ENCODE assay signal across 15 cellular contexts in the genomic region with DNA sequence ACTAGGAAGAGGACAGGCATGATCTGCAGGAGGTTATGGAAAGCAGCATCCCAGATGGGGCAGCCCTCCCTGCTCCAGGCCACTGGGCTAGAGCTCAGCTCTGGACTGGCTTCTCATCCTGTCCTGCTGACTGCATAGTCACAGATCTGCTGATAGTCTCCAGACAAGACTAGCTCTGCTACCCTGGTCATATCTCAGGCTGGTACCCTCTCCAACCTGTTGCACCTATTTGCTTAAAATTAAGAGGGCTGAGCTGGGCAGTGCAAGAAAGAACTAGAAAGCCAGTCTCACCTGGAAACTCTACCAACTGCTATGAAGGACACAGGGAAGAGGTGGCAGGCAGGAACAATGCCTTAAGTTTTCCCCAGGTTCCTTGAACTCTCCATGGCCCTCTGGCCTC. TPM values are rescaled to one million over a fixed set of nuclear protein-coding genes. Genes with fewer than 3 reads are reported as not detected.
DNase-seq lines count a peak whose midpoint lies in the region; ATAC-seq and TF ChIP-seq lines count a peak whose summit lies in the region.
"Had no signal": no experiment of that assay in that cellular context is flagged by ENCODE, and none has a peak within 500 bp of the region (broad histone marks: within the 10 kb centered on the region; RNA-seq: fewer than 3 reads in every experiment).

No MANE protein-coding gene starts in this region.

- POLR2A ChIA-PET in MCF 10A (lab: Yijun Ruan, JAX): interaction anchor here (1.1 to 2.7 kb wide), 4 partner anchors 10 to 40 kb away, joined by 3 to 8 read pairs (median 5); no protein-coding TSS in a partner anchor

- no TSS peak for BruUV-seq in MCF 10A (replicated peaks; lab: Mats Ljungman, UMichigan)

- no peaks in the 10 kb centered on the region for H3K36me3 ChIP-seq in breast epithelium
- H3K36me3 ChIP-seq in transverse colon: no peaks in the 10 kb centered on the region
- H3K36me3 ChIP-seq: right lobe of liver had no signal

- no peaks in the 10 kb centered on the region for H3K9me3 Mint-ChIP-seq in MCF 10A (ENCODE audit: unreplicated experiment)
- H3K9me3 Mint-ChIP-seq in activated naive CD8-positive, alpha-beta T cell treated with anti-CD3 and anti-CD28 coated beads, Interleukin-2, amount 50 U/mL, for 24 hours: no peaks in the 10 kb centered on the region
- no peaks in the 10 kb centered on the region for H3K9me3 Mint-ChIP-seq in natural killer cell treated with Interleukin-12 subunit alpha and Interleukin-12 subunit beta and Interleukin-15 and Interleukin-18, amount 100 ng/mL, for 72 hours
- H3K9me3 Mint-ChIP-seq: GM23338 had no signal

- H3K9me3 ChIP-seq in breast epithelium (no peaks in the 10 kb centered on the region), transverse colon (no peaks in the 10 kb centered on the region)
- H3K9me3 ChIP-seq: heart left ventricle, right lobe of liver, SJSA1 had no signal

- no peak overlapping the region for H3K4me3 Mint-ChIP-seq in MCF 10A (ENCODE audit: unreplicated experiment)
- no peak overlapping the region for H3K4me3 Mint-ChIP-seq in activated naive CD8-positive, alpha-beta T cell treated with anti-CD3 and anti-CD28 coated beads, Interleukin-2, amount 50 U/mL, for 24 hours
- no peak overlapping the region for H3K4me3 Mint-ChIP-seq in natural killer cell treated with Interleukin-12 subunit alpha and Interleukin-12 subunit beta and Interleukin-15 and Interleukin-18, amount 100 ng/mL, for 72 hours
- H3K4me3 Mint-ChIP-seq: GM23338 had no signal

- no peak for TF ChIP-seq EP300 in transverse colon (IDR thresholded peaks at IDR 0.05; ENCODE audit: low read depth)

- CTCF ChIA-PET in MCF 10A (lab: Yijun Ruan, JAX): interaction anchor here (0.5 to 1.4 kb wide), 4 partner anchors 14 to 222 kb away, joined by 3 to 4 read pairs (median 4); no protein-coding TSS in a partner anchor

- peaks cover 1% of the 10 kb centered on the region for H3K36me3 Mint-ChIP-seq in MCF 10A (ENCODE audit: insufficient read depth, unreplicated experiment)
- H3K36me3 Mint-ChIP-seq in activated naive CD8-positive, alpha-beta T cell treated with anti-CD3 and anti-CD28 coated beads, Interleukin-2, amount 50 U/mL, for 24 hours (ENCODE audit: low read depth): peaks cover 10% of the 10 kb centered on the region
- H3K36me3 Mint-ChIP-seq in natural killer cell treated with Interleukin-12 subunit alpha and Interleukin-12 subunit beta and Interleukin-15 and Interleukin-18, amount 100 ng/mL, for 72 hours: no peaks in the 10 kb centered on the region

- DNase-seq in breast epithelium (ENCODE audit: low spot score in 2 of 2) (no peak), MCF 10A (ENCODE audit: unreplicated experiment) (no peak), transverse colon (no peak)
- DNase-seq in activated naive CD8-positive, alpha-beta T cell treated with anti-CD3 and anti-CD28 coated beads, Interleukin-2, amount 50 U/mL, for 24 hours: no peak
- no peak for DNase-seq in natural killer cell treated with Interleukin-12 subunit alpha and Interleukin-12 subunit beta and Interleukin-15 and Interleukin-18, amount 100 ng/mL, for 72 hours (ENCODE audit: low spot score)
- DNase-seq: DMS153; right lobe of liver; stimulated activated CD4-positive, alpha-beta T cell treated with anti-CD3 and anti-CD28 coated beads, Interleukin-4, amount 100 ng/mL, for 1 hour had no signal

- H3K4me3 ChIP-seq in breast epithelium (no peak overlapping the region), transverse colon (no peak overlapping the region)
- H3K4me3 ChIP-seq: coronary artery, GM23338, heart left ventricle, right lobe of liver, SJSA1 had no signal

- no peak overlapping the region for H3K27ac Mint-ChIP-seq in MCF 10A (ENCODE audit: low read depth, unreplicated experiment)
- H3K27ac Mint-ChIP-seq in activated naive CD8-positive, alpha-beta T cell treated with anti-CD3 and anti-CD28 coated beads, Interleukin-2, amount 50 U/mL, for 24 hours: peak overlapping the region; percentile 95
- peak overlapping the region; percentile 36 to 79 for H3K27ac Mint-ChIP-seq in natural killer cell treated with Interleukin-12 subunit alpha and Interleukin-12 subunit beta and Interleukin-15 and Interleukin-18, amount 100 ng/mL, for 72 hours
- H3K27ac Mint-ChIP-seq: GM23338 had no signal

- TF ChIP-seq CTCF in breast epithelium (IDR thresholded peaks at IDR 0.05): no peak
- TF ChIP-seq CTCF in MCF 10A (IDR thresholded peaks at IDR 0.05; ENCODE audit: unreplicated experiment): no peak
- TF ChIP-seq CTCF in transverse colon (IDR thresholded peaks at IDR 0.05): no peak

- intact Hi-C loops in breast epithelium (cut with DNase I; ENCODE audit: low total_unique reads) (no loop called here), MCF 10A (cut with micrococcal nuclease) (no loop called here), transverse colon (cut with DNase I; ENCODE audit: low total_unique reads) (loop anchor here (10.0 kb wide), 1 partner anchor 64 kb away; no protein-coding TSS in a partner anchor)

- H3K27me3 Mint-ChIP-seq in MCF 10A (ENCODE audit: insufficient read depth, unreplicated experiment): no peaks in the 10 kb centered on the region
- H3K27me3 Mint-ChIP-seq in activated naive CD8-positive, alpha-beta T cell treated with anti-CD3 and anti-CD28 coated beads, Interleukin-2, amount 50 U/mL, for 24 hours: no peaks in the 10 kb centered on the region
- H3K27me3 Mint-ChIP-seq in natural killer cell treated with Interleukin-12 subunit alpha and Interleukin-12 subunit beta and Interleukin-15 and Interleukin-18, amount 100 ng/mL, for 72 hours: no peaks in the 10 kb centered on the region

- H3K27me3 ChIP-seq in breast epithelium (no peaks in the 10 kb centered on the region), transverse colon (no peaks in the 10 kb centered on the region)
- H3K27me3 ChIP-seq: heart left ventricle, right lobe of liver, SJSA1 had no signal

- H3K27ac ChIP-seq in breast epithelium (peak overlapping the region; percentile 74 to 75), transverse colon (peak overlapping the region; percentile 51 to 68 (median 66))
- H3K27ac ChIP-seq: right lobe of liver, SJSA1 had no signal

- no peak for ATAC-seq in activated naive CD8-positive, alpha-beta T cell treated with anti-CD3 and anti-CD28 coated beads, Interleukin-2, amount 50 U/mL, for 24 hours
- no peak for ATAC-seq in natural killer cell treated with Interleukin-12 subunit alpha and Interleukin-12 subunit beta and Interleukin-15 and Interleukin-18, amount 100 ng/mL, for 72 hours
- ATAC-seq in GM19463 (IDR thresholded peaks at IDR 0.05; ENCODE audit: unreplicated experiment) (no peak), GM18868 (IDR thresholded peaks at IDR 0.05; ENCODE audit: unreplicated experiment) (no peak), GM21423 (IDR thresholded peaks at IDR 0.05; ENCODE audit: unreplicated experiment) (no peak)
- ATAC-seq: GM23338, heart left ventricle, right lobe of liver had no signal

- H3K4me1 ChIP-seq in breast epithelium: peaks cover 14 to 20% of the 10 kb centered on the region in 2 donors
- H3K4me1 ChIP-seq in transverse colon: peaks cover 15 to 49% (median 29%) of the 10 kb centered on the region in 4 donors

- in situ Hi-C loops in transverse colon (cut with MboI; ENCODE audit: low pct_ligation_motif_present in 1 of 4, low pct_unique_long_range_greater_than_20kb in 1 of 4, low sequenced_read_pairs in 3 of 4): no loop called here

- TF ChIP-seq POLR2A in breast epithelium (IDR thresholded peaks at IDR 0.05) (no peak), transverse colon (IDR thresholded peaks at IDR 0.05) (no peak)

- H3K4me1 Mint-ChIP-seq in MCF 10A (ENCODE audit: insufficient read depth, unreplicated experiment): peaks cover 21% of the 10 kb centered on the region
- H3K4me1 Mint-ChIP-seq in activated naive CD8-positive, alpha-beta T cell treated with anti-CD3 and anti-CD28 coated beads, Interleukin-2, amount 50 U/mL, for 24 hours: peaks cover 90% of the 10 kb centered on the region
- H3K4me1 Mint-ChIP-seq in natural killer cell treated with Interleukin-12 subunit alpha and Interleukin-12 subunit beta and Interleukin-15 and Interleukin-18, amount 100 ng/mL, for 72 hours (ENCODE audit: low read depth in 2 of 2): peaks cover 51 to 59% of the 10 kb centered on the region in 2 donors

RNA-seq across cellular contexts. Expression of a gene that starts 40.4 kb away (rescaled TPM):
- 10 to 100 TPM; 24.0 to 37.6 (median 25.6) TPM for total RNA-seq in breast epithelium
- 9.5 and 12.6 TPM in 2 replicates for total RNA-seq in MCF 10A (2022)
- total RNA-seq in natural killer cell treated with Interleukin-12 subunit alpha and Interleukin-12 subunit beta and Interleukin-15 and Interleukin-18, amount 100 ng/mL, for 72 hours: 10 to 100 TPM; 27.2 to 35.2 TPM
- total RNA-seq in transverse colon: 10 to 100 TPM; 14.3 to 57.6 (median 23.7) TPM
